ENCODE assay signal across 8 cellular contexts in genomic region chr7:50304158-50304910, GRCh38. TPM values are rescaled to one million over a fixed set of nuclear protein-coding genes. Genes with fewer than 3 reads are reported as not detected.
A peak's percentile ranks its signal among the peaks of the same experiment; 100 is the strongest.
DNase-seq lines count a peak whose midpoint lies in the region; ATAC-seq, FAIRE-seq and TF ChIP-seq lines count a peak whose summit lies in the region.

Gene IKZF1, plus strand, starts transcription at chr7:50304716. Its CDS starts 14,346 bp downstream, at chr7:50319062.

- no peak for TF ChIP-seq POLR2A in lower leg skin (IDR thresholded peaks at IDR 0.05)

- FAIRE-seq in RCC 7860 (lab: Jason Lieb, UNC), result no peak

- H3K27me3 Mint-ChIP-seq in central memory CD8-positive, alpha-beta T cell, result no peaks in the 10 kb centered on the region

- H3K4me3 ChIP-seq in lower leg skin (ENCODE audit: low read depth, poor library complexity, severe bottlenecking), result peak within 1 kb of the TSS; percentile 29

- WGBS in lower leg skin, 2 donors, result 1% methylated on average over 46 to 81 of the region's 102 CpGs

- DNase-seq in activated T-cell treated with anti-CD3 and anti-CD28 coated beads for 1 hour (ENCODE audit: low read depth), result peak; percentile 47
- DNase-seq in activated T-cell treated with anti-CD3 and anti-CD28 coated beads for 4 hours, result no peak
- peak; percentile 47 for DNase-seq in T-helper 9 cell
- DNase-seq in central memory CD8-positive, alpha-beta T cell (ENCODE audit: low spot score in 2 of 2), result peak in 1 of 2 donors; percentile 43
- DNase-seq in lower leg skin (ENCODE audit: low spot score in 2 of 2), result peak; percentile 43 to 90
- peak; percentile 81 for DNase-seq in stimulated activated CD8-positive, alpha-beta memory T cell treated with anti-CD3 and anti-CD28 coated beads, Interleukin-4, amount 100 ng/mL, for 48 hours
- no peak for DNase-seq in RCC 7860 (ENCODE audit: low spot score)

- H3K4me3 Mint-ChIP-seq in central memory CD8-positive, alpha-beta T cell, result peak within 1 kb of the TSS; percentile 96

- peaks cover 50% of the 10 kb centered on the region for H3K4me1 Mint-ChIP-seq in central memory CD8-positive, alpha-beta T cell

- TF ChIP-seq CTCF in lower leg skin (IDR thresholded peaks at IDR 0.05), result no peak

- intact Hi-C loops in lower leg skin (cut with DNase I; ENCODE audit: low total_unique reads), result loop anchor here (10.0 kb wide), 1 partner anchor 60 kb away; no protein-coding TSS in a partner anchor

- H3K9me3 Mint-ChIP-seq in central memory CD8-positive, alpha-beta T cell, result no peaks in the 10 kb centered on the region

- ATAC-seq in HG03432 (IDR thresholded peaks at IDR 0.05; ENCODE audit: unreplicated experiment), result peak; percentile 48
- peak; percentile 27 for ATAC-seq in central memory CD8-positive, alpha-beta T cell (replicated peaks; ENCODE audit: extremely low read depth, poor library complexity, severe bottlenecking)

- peak within 1 kb of the TSS; percentile 99 for H3K27ac Mint-ChIP-seq in central memory CD8-positive, alpha-beta T cell (ENCODE audit: low read depth)

- peaks cover 48% of the 10 kb centered on the region for H3K36me3 Mint-ChIP-seq in central memory CD8-positive, alpha-beta T cell (ENCODE audit: insufficient read depth)

RNA-seq across cellular contexts. Expression of gene IKZF1, which starts in this region (rescaled TPM):
- total RNA-seq in lower leg skin, result 10 to 100 TPM in 1 of 4 donors, 1 to 10 TPM in 3; 5.3 to 10.8 (median 7.6) TPM

Comparison
In these comparisons a context has a peak if more than half of its experiments do, and no peak if none do; other contexts are left out.
1. DNase-seq: peak in activated T-cell treated with anti-CD3 and anti-CD28 coated beads for 1 hour (single experiment), T-helper 9 cell (single experiment), lower leg skin (2 of 2) and stimulated activated CD8-positive, alpha-beta memory T cell treated with anti-CD3 and anti-CD28 coated beads, Interleukin-4, amount 100 ng/mL, for 48 hours (single experiment); none in activated T-cell treated with anti-CD3 and anti-CD28 coated beads for 4 hours (single experiment) and RCC 7860 (single experiment).